In genomic region chr10:103918053-103918846, GRCh38 we compare ENCODE assay signal across 7 cellular contexts.
DNase-seq lines count a peak whose midpoint lies in the region; ATAC-seq, FAIRE-seq and TF ChIP-seq lines count a peak whose summit lies in the region.

STN1 (minus strand) TSS chr10:103918184; CDS start chr10:103917594, 590 bp downstream.

- peak; percentile 20 for TF ChIP-seq CTCF in retinal pigment epithelial cell (conservative IDR thresholded peaks at IDR 0.05; ENCODE audit: low read depth, low read length)

- peak; percentile 93 for DNase-seq in GM18507 (ENCODE audit: extremely low spot score, insufficient read length, low read depth)
- peak; percentile 53 for DNase-seq in NCI-H2029 treated with DMSO at 0.1 percent for 48 hours (lab: John Stamatoyannopoulos, UW)
- DNase-seq in T-helper 9 cell = peak; percentile 92
- peak; percentile 99 for DNase-seq in astrocyte of the hippocampus (ENCODE audit: low read depth, low spot score)
- peak; percentile 97 to 98 for DNase-seq in hippocampal formation (lab: John Stamatoyannopoulos, UW)
- peak; percentile 87 for DNase-seq in retinal pigment epithelial cell (ENCODE audit: low read depth)

- ATAC-seq in HG02981 (IDR thresholded peaks at IDR 0.05; ENCODE audit: unreplicated experiment) = peak; percentile 90

- FAIRE-seq in GM18507 (lab: Jason Lieb, UNC) = peak; percentile 96

- H3K4me3 ChIP-seq in retinal pigment epithelial cell (ENCODE audit: low read length) = peak within 1 kb of the TSS; percentile 85

Comparison
In these comparisons a context has a peak if more than half of its experiments do, and no peak if none do; other contexts are left out.
1. Peak in every context shown above with its lines: DNase-seq, ATAC-seq and H3K4me3 ChIP-seq.